In genomic region chr10:123402656-123403055, GRCh38 we compare ENCODE assay signal across 12 cellular contexts.
DNase-seq lines count a peak whose midpoint lies in the region; ATAC-seq, FAIRE-seq and TF ChIP-seq lines count a peak whose summit lies in the region.
"Had no signal": no experiment of that assay in that cellular context is flagged by ENCODE, and none has a peak within 500 bp of the region (broad histone marks: within the 10 kb centered on the region; RNA-seq: fewer than 3 reads in every experiment).

No MANE protein-coding gene starts in this region.

- WGBS in GM12878 (ENCODE audit: insufficient coverage, insufficient replicate concordance, low lambda C conversion rate, missing lambda C conversion rate): 0% methylated on average over 5 of the region's 5 CpGs

- H3K4me3 ChIP-seq in GM12878: peak overlapping the region; percentile 18; the same call in 1 of the 2 replicates

- TF ChIP-seq RAD21 in GM12878 (IDR thresholded peaks at IDR 0.05; ENCODE audit: insufficient read depth, low read depth, low read length): peak; percentile 30

- peak; percentile 55 for TF ChIP-seq POLR2A in GM12878 (IDR thresholded peaks at IDR 0.05; ENCODE audit: low read depth, low read length)

- peaks cover 25% of the 10 kb centered on the region for H3K9me3 ChIP-seq in GM12878 (replicated peaks; ENCODE audit: control insufficient read depth, insufficient read depth, low read length)

- H4K20me1 ChIP-seq in GM12878 (ENCODE audit: control insufficient read depth, insufficient read depth): no peaks in the 10 kb centered on the region

- BruUV-seq in GM12878 (replicated peaks; lab: Mats Ljungman, UMichigan): no TSS peak

- intact Hi-C loops in GM12878 (cut with micrococcal nuclease; ENCODE audit: unreplicated experiment) (loop anchor here (1.0 to 2.0 kb wide), 3 partner anchors 10 to 151 kb away; no protein-coding TSS in a partner anchor), Right ventricle myocardium inferior (cut with DNase I) (no loop called here)

- ATAC-seq in GM18520 (IDR thresholded peaks at IDR 0.05; ENCODE audit: unreplicated experiment) (peak; percentile 68), GM21717 (IDR thresholded peaks at IDR 0.05; ENCODE audit: unreplicated experiment) (peak; percentile 80), HG03442 (IDR thresholded peaks at IDR 0.05; ENCODE audit: unreplicated experiment) (peak; percentile 73), GM12878 (peak; percentile 80), Right ventricle myocardium inferior (no peak)

- no peaks in the 10 kb centered on the region for H3K36me3 ChIP-seq in GM12878 (ENCODE audit: control insufficient read depth in 2 of 2, insufficient read depth in 2 of 2, low read length in 1 of 2)

- H3K4me2 ChIP-seq in GM12878 (ENCODE audit: control insufficient read depth, insufficient read depth): peak overlapping the region; percentile 95

- 0 out of 2 replicates have a peak overlapping the region, but pooled peaks have one; percentile 11 for H2AFZ ChIP-seq in GM12878 (ENCODE audit: control insufficient read depth, low read depth, low read length)

- FAIRE-seq in GM12878 (lab: Jason Lieb, UNC): peak; percentile 80
- FAIRE-seq: kidney had no signal

- SMC1A ChIA-PET in GM12878 (lab: Charles Lee; ENCODE audit: uncharacterized antibody, unreplicated experiment): interaction anchor here (0.6 to 3.9 kb wide), 15 partner anchors 9 to 178 kb away, joined by 3 to 43 read pairs (median 3); no protein-coding TSS in a partner anchor

- RAD21 ChIA-PET in GM12878 (lab: Charles Lee; ENCODE audit: unreplicated experiment): interaction anchor here (1.0 to 3.1 kb wide), 7 partner anchors 11 to 249 kb away, joined by 3 to 29 read pairs (median 9); partner anchors contain the start of gene BUB3

- TF ChIP-seq EP300 in GM12878 (IDR thresholded peaks at IDR 0.05; ENCODE audit: borderline replicate concordance in 1 of 2, control insufficient read depth in 1 of 2, low read depth in 2 of 2, low read length in 2 of 2): peak; percentile 91 to 94

- peak overlapping the region; percentile 97 for H3K27ac ChIP-seq in GM12878 (ENCODE audit: control insufficient read depth, insufficient read depth)

- H3K79me2 ChIP-seq in GM12878 (ENCODE audit: control insufficient read depth, insufficient read depth, low read length): no peaks in the 10 kb centered on the region

- in situ Hi-C loops in GM12878 (cut with MboI): no loop called here

- TF ChIP-seq CTCF in GM12878 (IDR thresholded peaks at IDR 0.05 in 2 of 3, conservative IDR thresholded peaks at IDR 0.05 in 1 of 3; ENCODE audit: control insufficient read depth in 2 of 3, extremely low read depth in 1 of 3, insufficient read depth in 1 of 3, low read depth in 3 of 3, low read length in 3 of 3): no peak

- POLR2A ChIA-PET in GM12878 (lab: Charles Lee): interaction anchor here (1.5 to 1.7 kb wide), 2 partner anchors 11 to 40 kb away, joined by 3 to 12 read pairs; no protein-coding TSS in a partner anchor

- CTCF ChIA-PET in GM12878 (lab: Yijun Ruan, JAX): interaction anchor here (1.3 to 1.9 kb wide), 4 partner anchors 11 to 22 kb away, joined by 4 to 13 read pairs (median 6); no protein-coding TSS in a partner anchor

- H3K4me1 ChIP-seq in GM12878 (ENCODE audit: control insufficient read depth, insufficient read depth, low read length): peaks cover 56% of the 10 kb centered on the region

- H3K27me3 ChIP-seq in GM12878 (replicated peaks in 1 of 2; ENCODE audit: control insufficient read depth in 2 of 2, insufficient read depth in 2 of 2, low read length in 1 of 2): no peaks in the 10 kb centered on the region

- DNase-seq in GM12878 (ENCODE audit: low read depth, low spot score): peak; percentile 97
- no peak for DNase-seq in GM03348 (ENCODE audit: low spot score)
- DNase-seq in NCI-H1105 (lab: John Stamatoyannopoulos, UW): no peak
- no peak for DNase-seq in Right ventricle myocardium inferior (ENCODE audit: missing footprints)
- no peak for DNase-seq in activated effector memory CD4-positive, alpha-beta T cell treated with anti-CD3 and anti-CD28 coated beads, Interleukin-2, amount 50 U/mL, for 16 hours
- DNase-seq: activated gamma-delta T cell, DND-41, IMR-90, kidney had no signal

- H3K9ac ChIP-seq in GM12878 (ENCODE audit: control insufficient read depth, insufficient read depth, low read length): peak overlapping the region; percentile 83

TF ChIP-seq in GM12878, 131 proteins besides CTCF, POLR2A, EP300 and RAD21 (continues in another document):
- TF ChIP-seq SREBF1 (IDR thresholded peaks at IDR 0.05; ENCODE audit: low read length) (no peak), MYC (IDR thresholded peaks at IDR 0.05; ENCODE audit: insufficient read depth, insufficient read length, insufficient replicate concordance, low read length, severe bottlenecking) (no peak), MXI1 (IDR thresholded peaks at IDR 0.05; ENCODE audit: low read depth, low read length) (no peak; the same call in 1 of the 2 replicates), MAX (IDR thresholded peaks at IDR 0.05; ENCODE audit: low read depth, low read length) (no peak; the same call in 1 of the 2 replicates), NR2C1 (IDR thresholded peaks at IDR 0.05) (no peak), HDAC6 (IDR thresholded peaks at IDR 0.05; ENCODE audit: unreplicated experiment) (no peak), CHD1 (IDR thresholded peaks at IDR 0.05; ENCODE audit: low read depth, low read length) (no peak), RBBP5 (conservative IDR thresholded peaks at IDR 0.05) (no peak), ZNF384 (IDR thresholded peaks at IDR 0.05; ENCODE audit: borderline replicate concordance, low read depth, low read length) (no peak), SMC3 (IDR thresholded peaks at IDR 0.05; ENCODE audit: borderline replicate concordance, low read length) (peak; percentile 34; the same call in 1 of the 2 replicates), POLR2AphosphoS2 (IDR thresholded peaks at IDR 0.05; ENCODE audit: low read depth, low read length) (no peak), NKRF (conservative IDR thresholded peaks at IDR 0.05) (no peak), CREB1 (IDR thresholded peaks at IDR 0.05; ENCODE audit: low read depth) (no peak), CEBPB (IDR thresholded peaks at IDR 0.05; ENCODE audit: borderline replicate concordance in 1 of 2, low read depth in 2 of 2, low read length in 2 of 2) (no peak), MYB (IDR thresholded peaks at IDR 0.05; ENCODE audit: borderline replicate concordance, low read depth, low read length) (no peak), SREBF2 (IDR thresholded peaks at IDR 0.05; ENCODE audit: low read length) (no peak), EZH2 (IDR thresholded peaks at IDR 0.05; ENCODE audit: borderline replicate concordance, control insufficient read depth, low read depth, low read length) (no peak), BACH1 (IDR thresholded peaks at IDR 0.05; ENCODE audit: borderline replicate concordance) (peak; percentile 68; the same call in 1 of the 2 replicates), SPI1 (IDR thresholded peaks at IDR 0.05; ENCODE audit: borderline replicate concordance, insufficient read depth, low read depth, low read length) (peak; percentile 99), POLR2AphosphoS5 (IDR thresholded peaks at IDR 0.05; ENCODE audit: low read length) (peak; percentile 48; the same call in 1 of the 2 replicates), LARP7 (IDR thresholded peaks at IDR 0.05) (no peak)
- TF ChIP-seq, protein P1, sequence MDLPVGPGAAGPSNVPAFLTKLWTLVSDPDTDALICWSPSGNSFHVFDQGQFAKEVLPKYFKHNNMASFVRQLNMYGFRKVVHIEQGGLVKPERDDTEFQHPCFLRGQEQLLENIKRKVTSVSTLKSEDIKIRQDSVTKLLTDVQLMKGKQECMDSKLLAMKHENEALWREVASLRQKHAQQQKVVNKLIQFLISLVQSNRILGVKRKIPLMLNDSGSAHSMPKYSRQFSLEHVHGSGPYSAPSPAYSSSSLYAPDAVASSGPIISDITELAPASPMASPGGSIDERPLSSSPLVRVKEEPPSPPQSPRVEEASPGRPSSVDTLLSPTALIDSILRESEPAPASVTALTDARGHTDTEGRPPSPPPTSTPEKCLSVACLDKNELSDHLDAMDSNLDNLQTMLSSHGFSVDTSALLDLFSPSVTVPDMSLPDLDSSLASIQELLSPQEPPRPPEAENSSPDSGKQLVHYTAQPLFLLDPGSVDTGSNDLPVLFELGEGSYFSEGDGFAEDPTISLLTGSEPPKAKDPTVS (IDR thresholded peaks at IDR 0.05; ENCODE audit: low read depth, low read length): no peak
- TF ChIP-seq, protein P2, sequence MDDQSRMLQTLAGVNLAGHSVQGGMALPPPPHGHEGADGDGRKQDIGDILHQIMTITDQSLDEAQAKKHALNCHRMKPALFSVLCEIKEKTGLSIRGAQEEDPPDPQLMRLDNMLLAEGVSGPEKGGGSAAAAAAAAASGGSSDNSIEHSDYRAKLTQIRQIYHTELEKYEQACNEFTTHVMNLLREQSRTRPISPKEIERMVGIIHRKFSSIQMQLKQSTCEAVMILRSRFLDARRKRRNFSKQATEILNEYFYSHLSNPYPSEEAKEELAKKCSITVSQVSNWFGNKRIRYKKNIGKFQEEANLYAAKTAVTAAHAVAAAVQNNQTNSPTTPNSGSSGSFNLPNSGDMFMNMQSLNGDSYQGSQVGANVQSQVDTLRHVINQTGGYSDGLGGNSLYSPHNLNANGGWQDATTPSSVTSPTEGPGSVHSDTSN (IDR thresholded peaks at IDR 0.05; ENCODE audit: insufficient replicate concordance, low read depth, low read length): peak; percentile 5
